23 cellular contexts compared by ENCODE assay signal in the genomic region with DNA sequence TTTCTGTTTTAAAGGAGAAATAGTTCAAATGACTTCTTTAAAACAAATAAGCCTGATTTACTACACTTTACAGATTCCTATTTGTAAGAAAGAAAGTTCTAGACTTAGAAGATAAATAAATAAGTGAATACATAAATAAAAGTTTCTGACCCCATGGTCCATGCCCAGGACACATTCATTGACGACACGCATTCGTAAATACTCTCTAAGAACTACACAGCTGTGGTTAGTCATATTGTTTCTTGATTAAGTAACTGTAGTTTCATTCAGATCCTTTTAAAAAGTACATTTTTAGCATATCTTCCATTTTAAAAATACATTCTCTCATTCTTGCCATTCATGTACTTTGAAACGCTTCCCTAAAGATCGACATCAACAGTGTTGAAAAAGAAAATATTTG.
"Had no signal": no experiment of that assay in that cellular context is flagged by ENCODE, and none has a peak within 500 bp of the region (broad histone marks: within the 10 kb centered on the region; RNA-seq: fewer than 3 reads in every experiment).

No MANE protein-coding gene starts in this region.

- H3K27ac ChIP-seq: epithelial cell of prostate, left ventricle myocardium inferior, pancreas, psoas muscle, tibial artery, VCaP had no signal

- H3K9me3 Mint-ChIP-seq: activated CD4-positive, alpha-beta memory T cell treated with anti-CD3 and anti-CD28 coated beads, Interleukin-2, amount 10 ng/mL, durations not matched to agents 7 days and 5 days; activated naive CD4-positive, alpha-beta T cell treated with anti-CD3 and anti-CD28 coated beads, Interleukin-2, amount 10 ng/mL, durations not matched to agents 7 days and 5 days; activated naive CD8-positive, alpha-beta T cell treated with anti-CD3 and anti-CD28 coated beads, Interleukin-2, amount 50 U/mL, for 24 hours; natural killer cell treated with Interleukin-12 subunit alpha and Interleukin-12 subunit beta and Interleukin-15 and Interleukin-18, amount 100 ng/mL, for 72 hours; stimulated activated effector memory CD8-positive, alpha-beta T cell treated with anti-CD3 and anti-CD28 coated beads, Interleukin-12 subunit alpha, Interleukin-12 subunit beta, amount 100 ng/mL, for 72 hours had no signal

- ATAC-seq: activated CD4-positive, CD25-positive, alpha-beta regulatory T cell treated with anti-CD3 and anti-CD28 coated beads, Interleukin-2, amount 50 U/mL, for 24 hours; activated naive CD8-positive, alpha-beta T cell treated with anti-CD3 and anti-CD28 coated beads, Interleukin-2, amount 50 U/mL, for 24 hours; activated T-cell treated with anti-CD3 and anti-CD28 coated beads, Interleukin-2, amount 50 U/mL, for 72 hours; natural killer cell treated with Interleukin-12 subunit alpha and Interleukin-12 subunit beta and Interleukin-15 and Interleukin-18, amount 100 ng/mL, for 72 hours; pancreas; psoas muscle; right cardiac atrium; stimulated activated effector memory CD8-positive, alpha-beta T cell treated with anti-CD3 and anti-CD28 coated beads, Interleukin-12 subunit alpha, Interleukin-12 subunit beta, amount 100 ng/mL, for 72 hours; stimulated activated naive CD8-positive, alpha-beta T cell treated with anti-CD3 and anti-CD28 coated beads, Interleukin-15, amount 100 ng/mL, for 72 hours had no signal

- H3K9me3 ChIP-seq: pancreas, psoas muscle, tibial artery had no signal

- DNase-seq: activated CD4-positive, alpha-beta memory T cell treated with anti-CD3 and anti-CD28 coated beads, Interleukin-2, amount 10 ng/mL, durations not matched to agents 7 days and 5 days; activated CD4-positive, alpha-beta T cell treated with anti-CD3 and anti-CD28 coated beads, Interleukin-2, amount 10 ng/mL, durations not matched to agents 24 days and 14 days; activated effector memory CD4-positive, alpha-beta T cell treated with anti-CD3 and anti-CD28 coated beads, Interleukin-2, amount 50 U/mL, for 16 hours; activated naive CD4-positive, alpha-beta T cell treated with anti-CD3 and anti-CD28 coated beads, Interleukin-2, amount 10 ng/mL, durations not matched to agents 7 days and 5 days; activated naive CD8-positive, alpha-beta T cell treated with anti-CD3 and anti-CD28 coated beads, Interleukin-2, amount 50 U/mL, for 24 hours; activated T-cell treated with anti-CD3 and anti-CD28 coated beads, Interleukin-2, amount 50 U/mL, for 72 hours; glutamatergic neuron; hippocampal formation; left ventricle myocardium inferior; pancreas; psoas muscle; right cardiac atrium; stimulated activated CD4-positive, alpha-beta T cell treated with anti-CD3 and anti-CD28 coated beads, Interleukin-1b, Interleukin-23, amount 100 ng/mL, for 48 hours; stimulated activated naive CD8-positive, alpha-beta T cell treated with anti-CD3 and anti-CD28 coated beads, Interleukin-15, amount 100 ng/mL, for 72 hours; tibial artery had no signal

- H3K27me3 ChIP-seq: pancreas, tibial artery had no signal

- H3K4me3 Mint-ChIP-seq: activated CD4-positive, alpha-beta memory T cell treated with anti-CD3 and anti-CD28 coated beads, Interleukin-2, amount 10 ng/mL, durations not matched to agents 7 days and 5 days; activated CD4-positive, alpha-beta T cell treated with anti-CD3 and anti-CD28 coated beads, Interleukin-2, amount 10 ng/mL, durations not matched to agents 24 days and 14 days; activated naive CD4-positive, alpha-beta T cell treated with anti-CD3 and anti-CD28 coated beads, Interleukin-2, amount 10 ng/mL, durations not matched to agents 7 days and 5 days; activated naive CD8-positive, alpha-beta T cell treated with anti-CD3 and anti-CD28 coated beads, Interleukin-2, amount 50 U/mL, for 24 hours; activated T-cell treated with anti-CD3 and anti-CD28 coated beads, Interleukin-2, amount 50 U/mL, for 72 hours; mesothelial cell of epicardium; natural killer cell treated with Interleukin-12 subunit alpha and Interleukin-12 subunit beta and Interleukin-15 and Interleukin-18, amount 100 ng/mL, for 72 hours; stimulated activated effector memory CD8-positive, alpha-beta T cell treated with anti-CD3 and anti-CD28 coated beads, Interleukin-12 subunit alpha, Interleukin-12 subunit beta, amount 100 ng/mL, for 72 hours; stimulated activated naive CD8-positive, alpha-beta T cell treated with anti-CD3 and anti-CD28 coated beads, Interleukin-15, amount 100 ng/mL, for 72 hours had no signal

- H3K4me1 Mint-ChIP-seq: activated CD4-positive, alpha-beta memory T cell treated with anti-CD3 and anti-CD28 coated beads, Interleukin-2, amount 10 ng/mL, durations not matched to agents 7 days and 5 days; activated CD4-positive, alpha-beta T cell treated with anti-CD3 and anti-CD28 coated beads, Interleukin-2, amount 10 ng/mL, durations not matched to agents 24 days and 14 days; activated naive CD4-positive, alpha-beta T cell treated with anti-CD3 and anti-CD28 coated beads, Interleukin-2, amount 10 ng/mL, durations not matched to agents 7 days and 5 days; activated naive CD8-positive, alpha-beta T cell treated with anti-CD3 and anti-CD28 coated beads, Interleukin-2, amount 50 U/mL, for 24 hours; stimulated activated effector memory CD8-positive, alpha-beta T cell treated with anti-CD3 and anti-CD28 coated beads, Interleukin-12 subunit alpha, Interleukin-12 subunit beta, amount 100 ng/mL, for 72 hours; stimulated activated naive CD8-positive, alpha-beta T cell treated with anti-CD3 and anti-CD28 coated beads, Interleukin-15, amount 100 ng/mL, for 72 hours had no signal

- H3K36me3 ChIP-seq: left ventricle myocardium inferior, pancreas, tibial artery had no signal

- H3K4me1 ChIP-seq: psoas muscle had no signal

- H3K27ac Mint-ChIP-seq: activated CD4-positive, alpha-beta memory T cell treated with anti-CD3 and anti-CD28 coated beads, Interleukin-2, amount 10 ng/mL, durations not matched to agents 7 days and 5 days; activated CD4-positive, alpha-beta T cell treated with anti-CD3 and anti-CD28 coated beads, Interleukin-2, amount 10 ng/mL, durations not matched to agents 24 days and 14 days; activated naive CD4-positive, alpha-beta T cell treated with anti-CD3 and anti-CD28 coated beads, Interleukin-2, amount 10 ng/mL, durations not matched to agents 7 days and 5 days; activated naive CD8-positive, alpha-beta T cell treated with anti-CD3 and anti-CD28 coated beads, Interleukin-2, amount 50 U/mL, for 24 hours; activated T-cell treated with anti-CD3 and anti-CD28 coated beads, Interleukin-2, amount 50 U/mL, for 72 hours; mesothelial cell of epicardium; natural killer cell treated with Interleukin-12 subunit alpha and Interleukin-12 subunit beta and Interleukin-15 and Interleukin-18, amount 100 ng/mL, for 72 hours; stimulated activated effector memory CD8-positive, alpha-beta T cell treated with anti-CD3 and anti-CD28 coated beads, Interleukin-12 subunit alpha, Interleukin-12 subunit beta, amount 100 ng/mL, for 72 hours; stimulated activated naive CD8-positive, alpha-beta T cell treated with anti-CD3 and anti-CD28 coated beads, Interleukin-15, amount 100 ng/mL, for 72 hours had no signal

- H3K36me3 Mint-ChIP-seq: activated naive CD4-positive, alpha-beta T cell treated with anti-CD3 and anti-CD28 coated beads, Interleukin-2, amount 10 ng/mL, durations not matched to agents 7 days and 5 days; mesothelial cell of epicardium; natural killer cell treated with Interleukin-12 subunit alpha and Interleukin-12 subunit beta and Interleukin-15 and Interleukin-18, amount 100 ng/mL, for 72 hours; stimulated activated effector memory CD8-positive, alpha-beta T cell treated with anti-CD3 and anti-CD28 coated beads, Interleukin-12 subunit alpha, Interleukin-12 subunit beta, amount 100 ng/mL, for 72 hours had no signal

- H3K27me3 Mint-ChIP-seq: stimulated activated naive CD8-positive, alpha-beta T cell treated with anti-CD3 and anti-CD28 coated beads, Interleukin-15, amount 100 ng/mL, for 72 hours had no signal

- FAIRE-seq: frontal cortex, pancreas had no signal

- H3K4me3 ChIP-seq: coronary artery, left ventricle myocardium inferior, pancreas, psoas muscle, tibial artery had no signal
